1 cellular context compared by ENCODE assay signal in the genomic region with DNA sequence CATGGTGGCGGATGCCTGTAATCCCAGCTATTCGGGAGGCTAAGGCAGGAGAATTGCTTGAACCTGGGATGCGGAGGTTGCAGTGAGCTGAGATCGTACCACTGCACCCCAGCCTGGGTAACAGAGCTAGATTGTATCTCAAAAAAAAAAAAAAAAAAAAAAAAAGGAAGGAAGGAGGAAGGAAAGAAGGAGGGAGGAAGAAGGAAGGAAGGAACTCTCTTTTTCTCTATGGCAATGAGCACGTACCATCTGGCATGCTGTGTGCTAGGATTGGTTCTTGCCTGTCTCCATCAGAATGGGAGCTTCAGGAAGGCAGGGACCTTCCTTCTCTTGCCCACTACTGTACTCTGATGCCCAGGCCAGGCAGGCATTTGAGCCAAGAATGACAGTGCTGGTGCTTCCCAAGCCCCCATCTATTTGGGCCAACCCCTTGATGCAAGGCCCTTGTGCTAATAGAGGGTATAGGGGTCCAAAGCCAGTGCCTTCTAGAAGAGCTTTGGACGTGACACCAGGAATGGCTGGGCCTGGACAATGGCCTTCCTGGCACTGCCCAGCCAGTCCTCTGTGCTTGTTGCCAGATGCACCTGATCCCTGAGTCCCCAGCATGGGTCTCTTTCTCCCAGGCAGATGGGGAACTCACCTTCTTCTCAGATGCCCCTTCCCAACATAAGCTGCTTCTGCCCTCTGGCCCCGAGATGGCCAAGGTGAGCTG.
TF ChIP-seq lines count a peak whose summit lies in the region.

No MANE protein-coding gene starts in this region.

TF ChIP-seq in IMR-90, 13 proteins besides CTCF, POLR2A, EP300 and RAD21 (continued from another document):
- TF ChIP-seq, protein P1, sequence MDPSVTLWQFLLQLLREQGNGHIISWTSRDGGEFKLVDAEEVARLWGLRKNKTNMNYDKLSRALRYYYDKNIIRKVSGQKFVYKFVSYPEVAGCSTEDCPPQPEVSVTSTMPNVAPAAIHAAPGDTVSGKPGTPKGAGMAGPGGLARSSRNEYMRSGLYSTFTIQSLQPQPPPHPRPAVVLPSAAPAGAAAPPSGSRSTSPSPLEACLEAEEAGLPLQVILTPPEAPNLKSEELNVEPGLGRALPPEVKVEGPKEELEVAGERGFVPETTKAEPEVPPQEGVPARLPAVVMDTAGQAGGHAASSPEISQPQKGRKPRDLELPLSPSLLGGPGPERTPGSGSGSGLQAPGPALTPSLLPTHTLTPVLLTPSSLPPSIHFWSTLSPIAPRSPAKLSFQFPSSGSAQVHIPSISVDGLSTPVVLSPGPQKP (IDR thresholded peaks at IDR 0.05; ENCODE audit: borderline replicate concordance, low read depth, low read length): no peak
TF ChIP-seq in IMR-90: peak in this region for 0.
